Comparison of ENCODE assay signal across 14 cellular contexts in the genomic region with DNA sequence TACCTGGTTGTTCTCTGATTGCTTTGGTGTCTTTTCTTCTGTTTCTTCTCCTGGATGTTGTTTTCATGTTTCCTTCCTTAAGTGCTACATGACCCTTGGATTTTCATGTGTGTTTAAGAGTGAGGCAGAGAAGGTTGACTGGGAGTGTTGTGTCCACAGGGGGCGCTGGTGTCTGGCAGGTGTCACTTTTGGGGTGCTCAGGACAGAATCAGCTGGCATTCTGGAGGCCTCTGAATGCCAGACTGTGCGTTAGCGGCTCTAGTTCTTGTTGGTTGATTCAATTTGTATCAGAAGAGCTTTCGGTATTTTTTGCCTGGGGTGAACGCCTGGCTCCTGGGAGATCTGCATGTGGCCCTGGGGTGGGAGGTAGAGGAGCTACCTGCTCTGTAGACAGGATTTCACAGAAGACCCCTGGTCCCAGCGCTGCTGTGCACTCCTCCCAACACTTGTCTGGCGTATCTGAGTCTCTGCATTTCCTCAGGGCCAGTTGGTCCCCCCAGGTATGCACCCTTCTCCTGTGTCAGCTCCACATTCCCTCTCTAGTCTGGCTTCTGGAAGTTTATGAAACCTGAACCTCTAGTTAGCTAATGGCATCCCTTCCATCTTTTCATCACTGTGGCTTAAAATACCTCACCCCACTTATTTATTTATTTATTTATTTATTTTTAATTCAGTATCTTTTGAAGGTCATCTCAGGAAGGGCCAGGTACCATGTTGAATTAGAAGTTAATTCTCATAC. TPM values are rescaled to one million over a fixed set of nuclear protein-coding genes. Genes with fewer than 3 reads are reported as not detected.
DNase-seq lines count a peak whose midpoint lies in the region; ATAC-seq and TF ChIP-seq lines count a peak whose summit lies in the region.
"Had no signal": no experiment of that assay in that cellular context is flagged by ENCODE, and none has a peak within 500 bp of the region (broad histone marks: within the 10 kb centered on the region; RNA-seq: fewer than 3 reads in every experiment).

No MANE protein-coding gene starts in this region.

- H3K27me3 ChIP-seq in DOHH2 (ENCODE audit: control insufficient read depth, low read length) (no peaks in the 10 kb centered on the region), HCT116 (ENCODE audit: insufficient read depth, low read length) (0 out of 2 replicates have a peak, but pooled peaks cover 4% of the 10 kb centered on the region), mesenchymal stem cell (ENCODE audit: control insufficient read depth in 1 of 2, insufficient read depth in 1 of 2, low read length in 2 of 2) (peaks cover 40 to 53% of the 10 kb centered on the region in 2 experiments)
- H3K27me3 ChIP-seq: adrenal gland had no signal

- TF ChIP-seq CTCF in DOHH2 (IDR thresholded peaks at IDR 0.05; ENCODE audit: low read depth, low read length, poor library complexity, severe bottlenecking) (peak; percentile 63), HCT116 (IDR thresholded peaks at IDR 0.05 in 2 of 3, conservative IDR thresholded peaks at IDR 0.05 in 1 of 3; ENCODE audit: borderline replicate concordance in 1 of 3, insufficient read depth in 1 of 3, low read depth in 2 of 3, low read length in 2 of 3) (peak in 2 of 3 experiments; percentile 61 to 64; a peak in 4 of 6 replicates), astrocyte of the cerebellum (IDR thresholded peaks at IDR 0.05; ENCODE audit: low read depth, low read length, missing control alignments) (peak; percentile 2)

- no peaks in the 10 kb centered on the region for H3K79me2 ChIP-seq in DOHH2 (ENCODE audit: control insufficient read depth, low read length)
- H3K79me2 ChIP-seq in HCT116 (ENCODE audit: insufficient read depth, low read length): no peaks in the 10 kb centered on the region

- H3K4me2 ChIP-seq in DOHH2 (ENCODE audit: low read length): no peak overlapping the region
- H3K4me2 ChIP-seq in HCT116 (ENCODE audit: low read length): no peak overlapping the region
- H3K4me2 ChIP-seq in mesenchymal stem cell (ENCODE audit: low read length, poor library complexity, severe bottlenecking): no peak overlapping the region

- H3K36me3 ChIP-seq in DOHH2 (ENCODE audit: control insufficient read depth, low read length): no peaks in the 10 kb centered on the region
- H3K36me3 ChIP-seq in HCT116 (ENCODE audit: control insufficient read depth in 1 of 2, insufficient read depth in 2 of 2, low read length in 2 of 2): no peaks in the 10 kb centered on the region
- no peaks in the 10 kb centered on the region for H3K36me3 ChIP-seq in mesenchymal stem cell (ENCODE audit: control insufficient read depth in 1 of 2, insufficient read depth in 2 of 2, low read depth in 1 of 2, low read length in 2 of 2)
- H3K36me3 ChIP-seq: adrenal gland had no signal

- H3K9me3 ChIP-seq in DOHH2 (ENCODE audit: control insufficient read depth, insufficient read depth, low read length) (no peaks in the 10 kb centered on the region), HCT116 (ENCODE audit: control insufficient read depth in 1 of 2, insufficient read depth in 1 of 2, low read depth in 1 of 2, low read length in 2 of 2) (no peaks in the 10 kb centered on the region), mesenchymal stem cell (ENCODE audit: control insufficient read depth, low read length) (no peaks in the 10 kb centered on the region)
- H3K9me3 ChIP-seq: adrenal gland had no signal

- in situ Hi-C loops in astrocyte of the cerebellum (cut with HindIII; ENCODE audit: low sequenced_read_pairs): no loop called here

- no peak overlapping the region for H2BK15ac ChIP-seq in mesenchymal stem cell (ENCODE audit: low read depth, poor library complexity, severe bottlenecking)

- H2BK12ac ChIP-seq in mesenchymal stem cell (ENCODE audit: low read length in 2 of 2): no peak overlapping the region

- no TSS peak for BruUV-seq in HCT116 (replicated peaks; lab: Mats Ljungman, UMichigan)

- H4K91ac ChIP-seq in mesenchymal stem cell (ENCODE audit: low read length): peak overlapping the region; percentile 35

- ATAC-seq in HCT116: no peak
- ATAC-seq: CD8-positive, alpha-beta T cell had no signal

- POLR2A ChIA-PET in HCT116 (lab: Charles Lee): no interaction called here

- 85% methylated on average over 7 of the region's 7 CpGs for WGBS in mesenchymal stem cell

- no peak overlapping the region for H3K4ac ChIP-seq in mesenchymal stem cell (ENCODE audit: low read depth in 1 of 2, low read length in 2 of 2)

- H2AFZ ChIP-seq in HCT116 (ENCODE audit: low read depth, low read length, poor library complexity, severe bottlenecking) (no peak overlapping the region), mesenchymal stem cell (ENCODE audit: low read depth, low read length) (no peak overlapping the region)

- TF ChIP-seq RAD21 in HCT116 (IDR thresholded peaks at IDR 0.05; ENCODE audit: low read depth): no peak

- H3K9ac ChIP-seq in HCT116 (ENCODE audit: low read length) (no peak overlapping the region), mesenchymal stem cell (ENCODE audit: low read length) (no peak overlapping the region)

- no peak overlapping the region for H3K14ac ChIP-seq in mesenchymal stem cell (ENCODE audit: low read length in 2 of 2)

- no peaks in the 10 kb centered on the region for H3K4me1 ChIP-seq in DOHH2 (ENCODE audit: control insufficient read depth, low read length)
- H3K4me1 ChIP-seq in HCT116 (ENCODE audit: control insufficient read depth in 1 of 2, insufficient read depth in 2 of 2, low read length in 2 of 2): no peaks in the 10 kb centered on the region
- H3K4me1 ChIP-seq in mesenchymal stem cell (ENCODE audit: control insufficient read depth, insufficient read depth, low read depth, low read length): no peaks in the 10 kb centered on the region

- H2BK5ac ChIP-seq in mesenchymal stem cell (ENCODE audit: low read depth, low read length, poor library complexity, severe bottlenecking): no peak overlapping the region

- H4K20me1 ChIP-seq in DOHH2 (ENCODE audit: control insufficient read depth, insufficient read depth, low read depth, low read length): no peaks in the 10 kb centered on the region
- no peaks in the 10 kb centered on the region for H4K20me1 ChIP-seq in HCT116 (ENCODE audit: insufficient read depth)

- H3K18ac ChIP-seq in mesenchymal stem cell (ENCODE audit: low read depth in 1 of 2, low read length in 2 of 2): no peak overlapping the region

- no peak overlapping the region for H4K8ac ChIP-seq in mesenchymal stem cell (ENCODE audit: low read length)

- H3K9me2 ChIP-seq in DOHH2 (replicated peaks; ENCODE audit: control insufficient read depth, low read length) (no peaks in the 10 kb centered on the region), HCT116 (ENCODE audit: insufficient read depth) (no peaks in the 10 kb centered on the region)

- no peaks in the 10 kb centered on the region for H3F3A ChIP-seq in DOHH2 (ENCODE audit: control insufficient read depth, insufficient read depth)

- H3K4me3 ChIP-seq in DOHH2 (ENCODE audit: low read length): no peak overlapping the region
- no peak overlapping the region for H3K4me3 ChIP-seq in HCT116 (replicated peaks in 1 of 2; ENCODE audit: low read depth in 1 of 2, low read length in 2 of 2)
- no peak overlapping the region for H3K4me3 ChIP-seq in astrocyte of the cerebellum (ENCODE audit: low read depth, low read length)
- H3K4me3 ChIP-seq in mesenchymal stem cell (ENCODE audit: insufficient read depth in 1 of 2, low read depth in 1 of 2, low read length in 2 of 2): no peak overlapping the region
- H3K4me3 ChIP-seq: adrenal gland, skin epidermis had no signal

- intact Hi-C loops in HCT116 (cut with micrococcal nuclease): no loop called here

- no peak overlapping the region for H2AK5ac ChIP-seq in mesenchymal stem cell (ENCODE audit: low read length, severe bottlenecking)

- CTCF ChIA-PET in HCT116 (lab: Charles Lee): no interaction called here

- RAD21 ChIA-PET in HCT116 (lab: Charles Lee; ENCODE audit: low non-redundant PET in 1 of 2, low total read pairs in 2 of 2, uncharacterized antibody in 2 of 2, unreplicated experiment in 2 of 2): no interaction called here

- no peak overlapping the region for H3K23ac ChIP-seq in mesenchymal stem cell (ENCODE audit: low read length in 2 of 2)

- H3K79me1 ChIP-seq in mesenchymal stem cell (replicated peaks; ENCODE audit: low read length, poor library complexity, severe bottlenecking): no peaks in the 10 kb centered on the region

- TF ChIP-seq POLR2A in HCT116 (IDR thresholded peaks at IDR 0.05; ENCODE audit: borderline replicate concordance, extremely low read depth, insufficient read depth, insufficient read length): no peak

- H3K27ac ChIP-seq in DOHH2 (ENCODE audit: low read depth, low read length) (no peak overlapping the region), HCT116 (ENCODE audit: low read depth, low read length) (no peak overlapping the region), mesenchymal stem cell (ENCODE audit: low read length, poor library complexity, severe bottlenecking) (no peak overlapping the region)
- H3K27ac ChIP-seq: adrenal gland, HL-60, skin epidermis had no signal

- H2BK120ac ChIP-seq in mesenchymal stem cell (ENCODE audit: low read depth, low read length): no peak overlapping the region

- DNase-seq in HCT116 (ENCODE audit: low read depth, low spot score) (no peak), astrocyte of the cerebellum (ENCODE audit: low read depth) (no peak), mesenchymal stem cell (no peak), cerebellar cortex (ENCODE audit: low spot score) (no peak), NCI-H1694 (lab: John Stamatoyannopoulos, UW) (no peak), inferior parietal cortex (ENCODE audit: extremely low spot score) (no peak)
- DNase-seq in activated CD8-positive, alpha-beta memory T cell treated with anti-CD3 and anti-CD28 coated beads, Interleukin-2, amount 50 U/mL, for 48 hours: no peak
- DNase-seq: adrenal gland; CD8-positive, alpha-beta T cell; effector CD4-positive, alpha-beta T cell; head of caudate nucleus had no signal

TF ChIP-seq in HCT116, 20 proteins besides CTCF, POLR2A, EP300 and RAD21:
- TF ChIP-seq SIN3A (IDR thresholded peaks at IDR 0.05; ENCODE audit: low read depth): no peak
- TF ChIP-seq, protein P1, sequence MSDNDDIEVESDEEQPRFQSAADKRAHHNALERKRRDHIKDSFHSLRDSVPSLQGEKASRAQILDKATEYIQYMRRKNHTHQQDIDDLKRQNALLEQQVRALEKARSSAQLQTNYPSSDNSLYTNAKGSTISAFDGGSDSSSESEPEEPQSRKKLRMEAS (IDR thresholded peaks at IDR 0.05): no peak
- TF ChIP-seq, protein P2, sequence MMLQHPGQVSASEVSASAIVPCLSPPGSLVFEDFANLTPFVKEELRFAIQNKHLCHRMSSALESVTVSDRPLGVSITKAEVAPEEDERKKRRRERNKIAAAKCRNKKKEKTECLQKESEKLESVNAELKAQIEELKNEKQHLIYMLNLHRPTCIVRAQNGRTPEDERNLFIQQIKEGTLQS (IDR thresholded peaks at IDR 0.05): no peak
- TF ChIP-seq ELF1 (IDR thresholded peaks at IDR 0.05; ENCODE audit: borderline replicate concordance, low read depth): no peak
- no peak for TF ChIP-seq EZH2 (IDR thresholded peaks at IDR 0.05)
- no peak for TF ChIP-seq FOSL1 (IDR thresholded peaks at IDR 0.05; ENCODE audit: low read depth)

RNA-seq across cellular contexts. Expression of a gene that starts 1.1 kb away (rescaled TPM):
- total RNA-seq in HCT116 (2021; ENCODE audit: unreplicated experiment): 6.2 TPM
- polyA plus RNA-seq in HCT116 (2012): 2.2 TPM in 2 replicates
- polyA plus RNA-seq in mesenchymal stem cell (2013, experiment 1 of 2): 1.9 TPM
- polyA plus RNA-seq in mesenchymal stem cell (2013, experiment 2 of 2): 1.9 TPM

Comparison
In these comparisons a context has a peak if more than half of its experiments do, and no peak if none do; other contexts are left out.
1. CTCF ChIP-seq: peak in every context shown above with its lines; median percentile 63 in DOHH2; 62 in HCT116; 2 in astrocyte of the cerebellum.